Comparison of ENCODE assay signal across 12 cellular contexts in the genomic region with DNA sequence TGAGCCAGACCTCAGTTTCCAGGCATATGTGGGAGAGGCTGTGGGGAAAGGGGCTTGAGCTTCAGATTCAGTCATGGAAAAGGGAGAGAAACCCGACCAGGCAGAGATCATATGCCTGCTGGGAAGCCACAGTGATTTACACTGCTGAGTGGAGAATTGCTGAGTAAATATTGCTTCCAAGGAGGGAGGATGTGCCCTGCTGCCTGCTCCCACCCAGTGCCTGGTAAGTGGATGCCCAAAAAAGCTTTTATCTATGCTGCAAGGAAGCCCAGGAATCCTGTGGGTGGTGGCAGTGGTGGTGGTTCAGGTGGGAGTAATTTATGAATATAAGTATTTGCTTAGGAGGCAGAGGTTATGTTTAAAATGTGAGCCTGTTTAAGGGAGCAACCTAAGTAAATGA. TPM values are rescaled to one million over a fixed set of nuclear protein-coding genes. Genes with fewer than 3 reads are reported as not detected.
DNase-seq lines count a peak whose midpoint lies in the region; ATAC-seq and TF ChIP-seq lines count a peak whose summit lies in the region.
"Had no signal": no experiment of that assay in that cellular context is flagged by ENCODE, and none has a peak within 500 bp of the region (broad histone marks: within the 10 kb centered on the region; RNA-seq: fewer than 3 reads in every experiment).

No MANE protein-coding gene starts in this region.

- in situ Hi-C loops in brain microvascular endothelial cell (cut with HindIII; ENCODE audit: low pct_ligation_motif_present, low sequenced_read_pairs): no loop called here

- DNase-seq in LHCN-M2 (ENCODE audit: low read depth) (peak; percentile 21), brain microvascular endothelial cell (no peak), mucosa of descending colon (no peak), NAMALWA (ENCODE audit: low spot score) (no peak), SKM-1 (lab: John Stamatoyannopoulos, UW; ENCODE audit: unreplicated experiment) (no peak)
- DNase-seq: amniotic stem cell, immature natural killer cell, NCI-H524 had no signal

- ATAC-seq in mucosa of descending colon (peak; percentile 18), GM19467 (IDR thresholded peaks at IDR 0.05; ENCODE audit: unreplicated experiment) (no peak), GM21723 (IDR thresholded peaks at IDR 0.05; ENCODE audit: unreplicated experiment) (no peak)

- TF ChIP-seq CTCF in brain microvascular endothelial cell (IDR thresholded peaks at IDR 0.05; ENCODE audit: low read depth, low read length, missing control alignments) (no peak), mucosa of descending colon (IDR thresholded peaks at IDR 0.05) (no peak)

- H3K4me3 ChIP-seq in BLaER1 treated with 17β-estradiol and CSF1 and Interleukin-3, amounts not matched to agents 10 nM and 100 nM: no peak overlapping the region
- H3K4me3 ChIP-seq in brain microvascular endothelial cell (ENCODE audit: low read depth, low read length) (no peak overlapping the region), mucosa of descending colon (no peak overlapping the region)

- no peaks in the 10 kb centered on the region for H3K27me3 ChIP-seq in BLaER1 treated with 17β-estradiol and CSF1 and Interleukin-3, amounts not matched to agents 10 nM and 100 nM
- H3K27me3 ChIP-seq in brain microvascular endothelial cell (replicated peaks): no peaks in the 10 kb centered on the region
- H3K27me3 ChIP-seq: BE2C had no signal

- H3K9me3 ChIP-seq in BLaER1 treated with 17β-estradiol and CSF1 and Interleukin-3, amounts not matched to agents 10 nM and 100 nM (replicated peaks in 1 of 11): peaks cover 0 to 9% (median 0%) of the 10 kb centered on the region in 11 experiments; a peak in 2 of 22 replicates
- H3K9me3 ChIP-seq in mucosa of descending colon: no peaks in the 10 kb centered on the region
- H3K9me3 ChIP-seq: BE2C had no signal

- peak overlapping the region in 10 of 11 experiments; percentile 17 to 70 (median 48); a peak in 16 of 22 replicates for H3K4me2 ChIP-seq in BLaER1 treated with 17β-estradiol and CSF1 and Interleukin-3, amounts not matched to agents 10 nM and 100 nM

- H3K36me3 ChIP-seq in BLaER1 treated with 17β-estradiol and CSF1 and Interleukin-3, amounts not matched to agents 10 nM and 100 nM: peaks cover 0 to 57% (median 8%) of the 10 kb centered on the region in 11 experiments; a peak in 8 of 22 replicates
- H3K36me3 ChIP-seq in brain microvascular endothelial cell (replicated peaks): no peaks in the 10 kb centered on the region
- no peaks in the 10 kb centered on the region for H3K36me3 ChIP-seq in mucosa of descending colon (ENCODE audit: low read depth)
- H3K36me3 ChIP-seq: BE2C had no signal

- H3K9ac ChIP-seq in BLaER1 treated with 17β-estradiol and CSF1 and Interleukin-3, amounts not matched to agents 10 nM and 100 nM: no peak overlapping the region

- peaks cover 31 to 55% (median 49%) of the 10 kb centered on the region in 10 experiments for H3K4me1 ChIP-seq in BLaER1 treated with 17β-estradiol and CSF1 and Interleukin-3, amounts not matched to agents 10 nM and 100 nM
- H3K4me1 ChIP-seq in mucosa of descending colon (ENCODE audit: low read depth): peaks cover 10% of the 10 kb centered on the region

- H4K20me1 ChIP-seq in BLaER1 treated with 17β-estradiol and CSF1 and Interleukin-3, amounts not matched to agents 10 nM and 100 nM: no peaks in the 10 kb centered on the region

- H3K27ac ChIP-seq in BLaER1 treated with 17β-estradiol and CSF1 and Interleukin-3, amounts not matched to agents 10 nM and 100 nM: peak overlapping the region in 4 of 11 experiments; percentile 27 to 55 (median 39); a peak in 5 of 22 replicates
- peak overlapping the region; percentile 46 for H3K27ac ChIP-seq in brain microvascular endothelial cell

- intact Hi-C loops in mucosa of descending colon (cut with DNase I, micrococcal nuclease): no loop called here

RNA-seq across cellular contexts. Expression of a gene that starts 39.5 kb away (rescaled TPM):
- total RNA-seq in LHCN-M2 (2014; rRNA removed): 3.7 and 5.1 TPM in 2 replicates
- polyA plus RNA-seq in LHCN-M2 (2012): 33.5 TPM
- 10 to 100 TPM; 28.0 to 46.7 (median 32.2) TPM for total RNA-seq in mucosa of descending colon
